ENCODE assay signal across 7 cellular contexts in genomic region chr12:120224304-120225199, GRCh38. TPM values are rescaled to one million over a fixed set of nuclear protein-coding genes. Genes with fewer than 3 reads are reported as not detected.
DNase-seq lines count a peak whose midpoint lies in the region; ATAC-seq and TF ChIP-seq lines count a peak whose summit lies in the region.

No MANE protein-coding gene starts in this region.

- H3K4me1 ChIP-seq in HUES6 (ENCODE audit: control insufficient read depth, insufficient read depth, low read length): peaks cover 42% of the 10 kb centered on the region
- peaks cover 4 to 56% (median 22%) of the 10 kb centered on the region in 4 donors for H3K4me1 ChIP-seq in Peyer's patch
- H3K4me1 ChIP-seq in heart left ventricle: peaks cover 21 to 56% (median 49%) of the 10 kb centered on the region in 12 donors

- no peak overlapping the region for H3K9ac ChIP-seq in HUES6 (ENCODE audit: low read length)

- H3K9me3 Mint-ChIP-seq in stimulated activated naive B cell treated with anti-CD40 and anti-IgM and Interleukin-4, amounts not matched to agents 10 μg/mL and 1 μg/mL and 100 μg/mL, for 72 hours: no peaks in the 10 kb centered on the region

- TF ChIP-seq POLR2A in Peyer's patch (IDR thresholded peaks at IDR 0.05) (peak; percentile 62 to 90), heart left ventricle (IDR thresholded peaks at IDR 0.05) (no peak)

- H3K36me3 ChIP-seq in HUES6 (ENCODE audit: control insufficient read depth, insufficient read depth, low read length) (peaks cover 70% of the 10 kb centered on the region), Peyer's patch (peaks cover 0 to 46% (median 0%) of the 10 kb centered on the region in 3 donors), heart left ventricle (peaks cover 0 to 71% (median 53%) of the 10 kb centered on the region in 9 donors)

- peaks cover 35 to 42% of the 10 kb centered on the region in 2 donors for H3K27me3 Mint-ChIP-seq in stimulated activated naive B cell treated with anti-CD40 and anti-IgM and Interleukin-4, amounts not matched to agents 10 μg/mL and 1 μg/mL and 100 μg/mL, for 72 hours

- ATAC-seq in heart left ventricle: peak; percentile 32 to 58 (median 50)
- ATAC-seq in stimulated activated naive B cell treated with anti-CD40 and anti-IgM and Interleukin-4, amounts not matched to agents 10 μg/mL and 1 μg/mL and 100 μg/mL, for 72 hours (replicated peaks): peak; percentile 33 to 37
- ATAC-seq in HG02571 (IDR thresholded peaks at IDR 0.05; ENCODE audit: unreplicated experiment): no peak
- ATAC-seq in GM18861 (IDR thresholded peaks at IDR 0.05; ENCODE audit: unreplicated experiment): no peak

- peak overlapping the region; percentile 49 for H3K27ac ChIP-seq in HUES6 (ENCODE audit: low read depth, low read length)
- H3K27ac ChIP-seq in Peyer's patch: peak overlapping the region in 3 of 4 donors; percentile 81 to 96 (median 86)
- peak overlapping the region in 11 of 12 donors; percentile 29 to 72 (median 63) for H3K27ac ChIP-seq in heart left ventricle

- intact Hi-C loops in heart left ventricle (cut with DNase I): no loop called here

- H3K4me3 Mint-ChIP-seq in stimulated activated naive B cell treated with anti-CD40 and anti-IgM and Interleukin-4, amounts not matched to agents 10 μg/mL and 1 μg/mL and 100 μg/mL, for 72 hours: peak overlapping the region; percentile 78 to 84

- H3K9me3 ChIP-seq in HUES6 (ENCODE audit: control insufficient read depth, insufficient read depth, low read depth, low read length) (no peaks in the 10 kb centered on the region), Peyer's patch (no peaks in the 10 kb centered on the region), heart left ventricle (no peaks in the 10 kb centered on the region)

- WGBS in heart left ventricle, 4 donors: 35 to 51% (median 44%) methylated on average over 14 to 25 of the region's 25 CpGs

- H3K4me3 ChIP-seq in HUES6 (ENCODE audit: low read depth, low read length) (no peak overlapping the region), Peyer's patch (peak overlapping the region; percentile 6 to 59 (median 36)), heart left ventricle (peak overlapping the region in 9 of 12 donors; percentile 1 to 28 (median 20))

- no peaks in the 10 kb centered on the region for H3K27me3 ChIP-seq in HUES6 (ENCODE audit: control insufficient read depth, insufficient read depth, low read length)
- H3K27me3 ChIP-seq in Peyer's patch: no peaks in the 10 kb centered on the region
- H3K27me3 ChIP-seq in heart left ventricle: no peaks in the 10 kb centered on the region

- TF ChIP-seq CTCF in Peyer's patch (IDR thresholded peaks at IDR 0.05): no peak
- peak in 1 of 12 donors; percentile 5 for TF ChIP-seq CTCF in heart left ventricle (IDR thresholded peaks at IDR 0.05)

- DNase-seq in Peyer's patch (peak in 2 of 3 donors; percentile 82 to 90), heart left ventricle (peak in 4 of 5 donors; percentile 60 to 68 (median 66)), hippocampal formation (lab: John Stamatoyannopoulos, UW) (no peak)
- DNase-seq in stimulated activated naive B cell treated with anti-CD40 and anti-IgM and Interleukin-4, amounts not matched to agents 10 μg/mL and 1 μg/mL and 100 μg/mL, for 72 hours: no peak

- no peak overlapping the region for H3K27ac Mint-ChIP-seq in stimulated activated naive B cell treated with anti-CD40 and anti-IgM and Interleukin-4, amounts not matched to agents 10 μg/mL and 1 μg/mL and 100 μg/mL, for 72 hours

- H3K4me1 Mint-ChIP-seq in stimulated activated naive B cell treated with anti-CD40 and anti-IgM and Interleukin-4, amounts not matched to agents 10 μg/mL and 1 μg/mL and 100 μg/mL, for 72 hours: peaks cover 29 to 41% of the 10 kb centered on the region in 2 donors

- H3K36me3 Mint-ChIP-seq in stimulated activated naive B cell treated with anti-CD40 and anti-IgM and Interleukin-4, amounts not matched to agents 10 μg/mL and 1 μg/mL and 100 μg/mL, for 72 hours: peaks cover 4 to 7% of the 10 kb centered on the region in 2 donors

RNA-seq across cellular contexts. Expression of gene RPLP0, which starts 23.6 kb away (rescaled TPM):
- total RNA-seq in Peyer's patch (1,000 to 10,000 TPM; 1,101 to 2,555 (median 1,343) TPM), heart left ventricle (1,000 to 10,000 TPM in 3 of 9 donors, 100 to 1,000 TPM in 6; 487 to 1,330 (median 861) TPM)
- 1,000 to 10,000 TPM in 1 of 2 donors, 100 to 1,000 TPM in 1; 692 to 3,248 TPM for polyA plus RNA-seq in heart left ventricle

RNA-seq across cellular contexts. Expression of gene GCN1, which starts 30.0 kb away (rescaled TPM):
- total RNA-seq in Peyer's patch: 100 to 1,000 TPM in 3 of 4 donors, 10 to 100 TPM in 1; 64.1 to 171 (median 126) TPM
- 10 to 100 TPM; 24.4 to 51.7 (median 34.6) TPM for total RNA-seq in heart left ventricle
- polyA plus RNA-seq in heart left ventricle: 10 to 100 TPM in 1 of 2 donors, 1 to 10 TPM in 1; 7.2 to 26.7 TPM

RNA-seq across cellular contexts. Expression of gene PXN, which starts 41.0 kb away (rescaled TPM):
- total RNA-seq in Peyer's patch: 100 to 1,000 TPM; 138 to 204 (median 177) TPM
- total RNA-seq in heart left ventricle: 100 to 1,000 TPM in 1 of 9 donors, 10 to 100 TPM in 8; 34.3 to 103 (median 69.9) TPM
- 10 to 100 TPM; 58.7 to 90.5 TPM for polyA plus RNA-seq in heart left ventricle

Comparison
In these comparisons a context has a peak if more than half of its experiments do, and no peak if none do; other contexts are left out.
1. DNase-seq: peak in Peyer's patch (2 of 3) and heart left ventricle (4 of 5); none in stimulated activated naive B cell treated with anti-CD40 and anti-IgM and Interleukin-4, amounts not matched to agents 10 μg/mL and 1 μg/mL and 100 μg/mL, for 72 hours (single experiment) and hippocampal formation (0 of 2).
2. POLR2A ChIP-seq: peak in Peyer's patch (2 of 2); none in heart left ventricle (0 of 2).
3. ATAC-seq: peak in heart left ventricle (4 of 4) and stimulated activated naive B cell treated with anti-CD40 and anti-IgM and Interleukin-4, amounts not matched to agents 10 μg/mL and 1 μg/mL and 100 μg/mL, for 72 hours (2 of 2); none in HG02571 (single experiment) and GM18861 (single experiment).
4. Peak in every context shown above with its lines, with median percentiles within 50 percentile points of each other: H3K27ac ChIP-seq.